ENCODE assay signal across 14 cellular contexts in the genomic region with DNA sequence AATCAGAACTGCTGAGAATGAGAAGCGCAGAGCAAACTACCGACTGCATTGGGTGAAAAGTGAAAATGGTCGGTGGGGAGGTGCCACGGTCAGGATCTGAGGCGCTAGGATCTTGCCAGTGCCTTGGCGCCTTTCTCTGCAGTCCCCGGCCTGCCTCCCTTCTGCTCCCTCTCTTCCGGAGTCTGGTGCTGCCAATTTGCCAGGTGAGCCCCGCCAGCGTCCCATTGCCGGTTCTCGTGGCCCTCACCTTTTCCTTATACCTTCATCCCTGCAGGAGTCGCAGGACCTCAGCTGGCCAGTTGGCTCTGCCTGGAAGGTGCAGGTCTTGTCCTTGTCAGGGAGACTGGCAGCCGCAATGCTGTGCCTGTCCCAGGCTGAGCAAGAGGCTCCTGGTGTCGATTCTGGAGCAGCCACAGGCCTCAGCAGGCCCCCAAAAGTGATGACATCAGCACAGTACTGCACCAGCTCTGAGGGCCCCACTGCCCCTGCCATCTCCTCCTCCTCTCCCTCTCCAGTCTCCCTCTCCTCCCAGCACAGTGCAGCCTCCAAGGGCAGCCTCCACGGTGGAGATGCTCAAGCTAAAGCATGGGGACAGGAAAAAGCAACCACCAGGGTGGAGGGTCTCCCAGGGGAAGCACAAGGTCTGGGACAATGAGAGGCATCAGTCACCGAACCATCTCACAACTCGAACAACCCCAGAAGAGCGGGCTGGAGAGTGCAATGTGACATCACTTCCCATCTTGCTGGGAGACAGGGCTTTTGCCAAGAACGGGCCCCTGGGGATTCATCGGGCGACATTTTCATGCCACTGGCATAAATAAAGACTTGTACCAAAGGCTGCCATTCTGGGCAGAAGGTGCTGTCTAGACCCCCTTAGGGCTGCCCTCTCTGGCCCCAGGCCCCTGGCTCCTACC. TPM values are rescaled to one million over a fixed set of nuclear protein-coding genes. Genes with fewer than 3 reads are reported as not detected.
DNase-seq lines count a peak whose midpoint lies in the region; ATAC-seq, FAIRE-seq and TF ChIP-seq lines count a peak whose summit lies in the region.
"Had no signal": no experiment of that assay in that cellular context is flagged by ENCODE, and none has a peak within 500 bp of the region (broad histone marks: within the 10 kb centered on the region; RNA-seq: fewer than 3 reads in every experiment).

No MANE protein-coding gene starts in this region.

- TF ChIP-seq EP300 in A549 (IDR thresholded peaks at IDR 0.05) (no peak), GM12878 (IDR thresholded peaks at IDR 0.05; ENCODE audit: borderline replicate concordance in 1 of 2, control insufficient read depth in 1 of 2, low read depth in 2 of 2, low read length in 2 of 2) (no peak)

- H3K9me3 ChIP-seq in A549: no peaks in the 10 kb centered on the region
- no peaks in the 10 kb centered on the region for H3K9me3 ChIP-seq in GM12878 (replicated peaks; ENCODE audit: control insufficient read depth, insufficient read depth, low read length)
- no peaks in the 10 kb centered on the region for H3K9me3 ChIP-seq in CD8-positive, alpha-beta memory T cell (ENCODE audit: low read length)

- WGBS in A549 (ENCODE audit: missing lambda C conversion rate): 83% methylated on average over 22 of the region's 22 CpGs
- 72% methylated on average over 22 of the region's 22 CpGs for WGBS in GM12878 (ENCODE audit: insufficient coverage, insufficient replicate concordance, low lambda C conversion rate, missing lambda C conversion rate)

- intact Hi-C loops in GM12878 (cut with micrococcal nuclease; ENCODE audit: unreplicated experiment): loop anchor here (5.0 kb wide), 1 partner anchor 190 kb away; no protein-coding TSS in a partner anchor

- H3K27ac ChIP-seq in A549 (peak overlapping the region in 1 of 2 experiments; percentile 81; a peak in 2 of 6 replicates), GM12878 (ENCODE audit: control insufficient read depth, insufficient read depth) (no peak overlapping the region)
- H3K27ac ChIP-seq in CD8-positive, alpha-beta memory T cell (ENCODE audit: low read depth, low read length): no peak overlapping the region

- peaks cover 75% of the 10 kb centered on the region for H3K27me3 Mint-ChIP-seq in nephron progenitor cell (ENCODE audit: low read depth, poor library complexity)
- peaks cover 33 to 73% of the 10 kb centered on the region in 2 donors for H3K27me3 Mint-ChIP-seq in CD8-positive, alpha-beta memory T cell

- H3K4me1 ChIP-seq in A549 (peaks cover 29% of the 10 kb centered on the region), GM12878 (ENCODE audit: control insufficient read depth, insufficient read depth, low read length) (peaks cover 57% of the 10 kb centered on the region)
- H3K4me1 ChIP-seq in CD8-positive, alpha-beta memory T cell (ENCODE audit: insufficient read depth, low read length): peaks cover 12% of the 10 kb centered on the region

- H3K36me3 ChIP-seq in GM12878 (ENCODE audit: control insufficient read depth in 2 of 2, insufficient read depth in 2 of 2, low read length in 1 of 2): no peaks in the 10 kb centered on the region
- no peaks in the 10 kb centered on the region for H3K36me3 ChIP-seq in CD8-positive, alpha-beta memory T cell (ENCODE audit: insufficient read depth, low read length)

- RAD21 ChIA-PET in GM12878 (lab: Charles Lee; ENCODE audit: unreplicated experiment): interaction anchor here (1.2 to 5.6 kb wide), 13 partner anchors 17 to 96 kb away, joined by 3 to 59 read pairs (median 5); a partner anchor contains a TSS

- DNase-seq in A549 (ENCODE audit: low read depth in 1 of 2, low spot score in 1 of 2) (no peak), DMS153 treated with DMSO at 0.1 percent for 48 hours (lab: John Stamatoyannopoulos, UW; ENCODE audit: unreplicated experiment) (peak; percentile 39), GM12878 (ENCODE audit: low read depth, low spot score) (no peak), nephron progenitor cell (no peak), retina (no peak), NCI-H2081 (lab: John Stamatoyannopoulos, UW) (no peak), GM13977 (ENCODE audit: low spot score) (no peak)
- DNase-seq in CD8-positive, alpha-beta memory T cell: no peak

- H3K27me3 ChIP-seq in GM12878 (replicated peaks in 1 of 2; ENCODE audit: control insufficient read depth in 2 of 2, insufficient read depth in 2 of 2, low read length in 1 of 2): peaks cover 0 to 29% of the 10 kb centered on the region in 2 experiments; a peak in 3 of 4 replicates
- H3K27me3 ChIP-seq in CD8-positive, alpha-beta memory T cell (ENCODE audit: insufficient read depth, low read length, poor library complexity, severe bottlenecking): peaks cover 32% of the 10 kb centered on the region

- no peak for TF ChIP-seq RAD21 in A549 (conservative IDR thresholded peaks at IDR 0.05 in 1 of 2, IDR thresholded peaks at IDR 0.05 in 1 of 2)
- no peak for TF ChIP-seq RAD21 in GM12878 (IDR thresholded peaks at IDR 0.05; ENCODE audit: insufficient read depth, low read depth, low read length)

- H3K4me1 Mint-ChIP-seq in nephron progenitor cell: peaks cover 61% of the 10 kb centered on the region
- peaks cover 18 to 33% (median 23%) of the 10 kb centered on the region in 3 donors for H3K4me1 Mint-ChIP-seq in CD8-positive, alpha-beta memory T cell

- CTCF ChIA-PET in A549 (lab: Yijun Ruan, JAX) (interaction anchor here (0.6 to 5.2 kb wide), 24 partner anchors 10 to 325 kb away, joined by 3 to 38 read pairs (median 4); a partner anchor contains a TSS), GM12878 (lab: Yijun Ruan, JAX) (interaction anchor here (0.7 to 6.6 kb wide), 25 partner anchors 9 to 345 kb away, joined by 3 to 117 read pairs (median 6); a partner anchor contains a TSS)
- CTCF ChIA-PET in CD8-positive, alpha-beta memory T cell (lab: Charles Lee): interaction anchor here (0.9 to 2.0 kb wide), 3 partner anchors 14 to 87 kb away, joined by 3 to 13 read pairs (median 3); no protein-coding TSS in a partner anchor

- H3K4me3 ChIP-seq in A549: no peak overlapping the region
- no peak overlapping the region for H3K4me3 ChIP-seq in GM12878
- no peak overlapping the region for H3K4me3 ChIP-seq in CD8-positive, alpha-beta memory T cell (ENCODE audit: low read length)

- no peaks in the 10 kb centered on the region for H3K9me3 Mint-ChIP-seq in nephron progenitor cell
- H3K9me3 Mint-ChIP-seq in CD8-positive, alpha-beta memory T cell: no peaks in the 10 kb centered on the region
- H3K9me3 Mint-ChIP-seq: activated naive CD8-positive, alpha-beta T cell treated with anti-CD3 and anti-CD28 coated beads for 36 hours; activated T-cell treated with anti-CD3 and anti-CD28 coated beads, Interleukin-2, amount 50 U/mL, for 24 hours; central memory CD8-positive, alpha-beta T cell; naive B cell had no signal

- H3K4me2 ChIP-seq in A549 (no peak overlapping the region), GM12878 (ENCODE audit: control insufficient read depth, insufficient read depth) (0 out of 2 replicates have a peak overlapping the region, but pooled peaks have one; percentile 8)

- no peak overlapping the region for H3K9ac ChIP-seq in GM12878 (ENCODE audit: control insufficient read depth, insufficient read depth, low read length)

- TF ChIP-seq CTCF in A549 (IDR thresholded peaks at IDR 0.05) (no peak), GM12878 (IDR thresholded peaks at IDR 0.05 in 2 of 3, conservative IDR thresholded peaks at IDR 0.05 in 1 of 3; ENCODE audit: control insufficient read depth in 2 of 3, extremely low read depth in 1 of 3, insufficient read depth in 1 of 3, low read depth in 3 of 3, low read length in 3 of 3) (no peak), nephron progenitor cell (IDR thresholded peaks at IDR 0.05) (no peak), GM13977 (IDR thresholded peaks at IDR 0.05; ENCODE audit: extremely low read depth, insufficient read depth, missing control alignments) (no peak)

- no peak overlapping the region for H3K27ac Mint-ChIP-seq in nephron progenitor cell
- H3K27ac Mint-ChIP-seq in CD8-positive, alpha-beta memory T cell: no peak overlapping the region
- H3K27ac Mint-ChIP-seq: activated naive CD8-positive, alpha-beta T cell treated with anti-CD3 and anti-CD28 coated beads for 36 hours; activated T-cell treated with anti-CD3 and anti-CD28 coated beads, Interleukin-2, amount 50 U/mL, for 24 hours; progenitor cell of endocrine pancreas had no signal

- SMC1A ChIA-PET in GM12878 (lab: Charles Lee; ENCODE audit: uncharacterized antibody, unreplicated experiment): interaction anchor here (0.8 to 3.8 kb wide), 14 partner anchors 18 to 233 kb away, joined by 3 to 43 read pairs (median 6); a partner anchor contains a TSS

- ATAC-seq in A549 (no peak), GM12878 (no peak)

- H3K36me3 Mint-ChIP-seq in nephron progenitor cell (ENCODE audit: low read depth): no peaks in the 10 kb centered on the region
- no peaks in the 10 kb centered on the region for H3K36me3 Mint-ChIP-seq in CD8-positive, alpha-beta memory T cell
- H3K36me3 Mint-ChIP-seq: activated naive CD8-positive, alpha-beta T cell treated with anti-CD3 and anti-CD28 coated beads for 36 hours; naive B cell had no signal

- H3K79me2 ChIP-seq in GM12878 (ENCODE audit: control insufficient read depth, insufficient read depth, low read length): no peaks in the 10 kb centered on the region

- peak overlapping the region; percentile 38 for H3K4me3 Mint-ChIP-seq in nephron progenitor cell
- no peak overlapping the region for H3K4me3 Mint-ChIP-seq in CD8-positive, alpha-beta memory T cell
- H3K4me3 Mint-ChIP-seq: activated naive CD8-positive, alpha-beta T cell treated with anti-CD3 and anti-CD28 coated beads for 36 hours; activated T-cell treated with anti-CD3 and anti-CD28 coated beads, Interleukin-2, amount 50 U/mL, for 24 hours; central memory CD8-positive, alpha-beta T cell had no signal

- no peaks in the 10 kb centered on the region for H4K20me1 ChIP-seq in GM12878 (ENCODE audit: control insufficient read depth, insufficient read depth)

- in situ Hi-C loops in GM12878 (cut with MboI) (loop anchor here (5.0 kb wide), 1 partner anchor 85 kb away; no protein-coding TSS in a partner anchor), GM13977 (cut with MboI; ENCODE audit: low pct_unique_long_range_greater_than_20kb, low sequenced_read_pairs, unreplicated experiment) (loop anchor here (10.0 kb wide), 2 partner anchors 53 to 83 kb away; no protein-coding TSS in a partner anchor)

- TF ChIP-seq POLR2A in A549 (IDR thresholded peaks at IDR 0.05; ENCODE audit: low read length) (no peak), GM12878 (IDR thresholded peaks at IDR 0.05; ENCODE audit: low read depth, low read length) (no peak)

- no TSS peak for BruUV-seq in GM12878 (replicated peaks; lab: Mats Ljungman, UMichigan)

- no peak for FAIRE-seq in A549 (lab: Jason Lieb, UNC)
- FAIRE-seq in GM12878 (lab: Jason Lieb, UNC): no peak
- FAIRE-seq: TTC549 had no signal

- no peak overlapping the region for H2AFZ ChIP-seq in GM12878 (ENCODE audit: control insufficient read depth, low read depth, low read length)

- POLR2A ChIA-PET in A549 (lab: Yijun Ruan, JAX): no interaction called here
- POLR2A ChIA-PET in GM12878 (lab: Charles Lee): interaction anchor here (0.6 to 2.3 kb wide), 2 partner anchors 87 to 1016 kb away, joined by 4 to 6 read pairs; no protein-coding TSS in a partner anchor
- POLR2A ChIA-PET in CD8-positive, alpha-beta memory T cell (lab: Charles Lee): no interaction called here

RNA-seq across cellular contexts. Expression of a gene that starts 37.1 kb away (rescaled TPM):
- polyA plus RNA-seq in A549 (2011; rRNA removed): 7.9 and 9.8 TPM in 2 replicates
- 3.7 and 6.0 TPM in 2 replicates for polyA plus RNA-seq in A549 (2012; cell fraction: cytosol; rRNA removed)
- polyA plus RNA-seq in A549 (2012; cell fraction: nucleus; rRNA removed): 12.0 and 12.4 TPM in 2 replicates
- 4.6 to 6.4 TPM (median 6.0 TPM) in 3 replicates for polyA plus RNA-seq in A549 (2017; fragmentation: RNase III; extraction: RNeasy Plus Mini Kit Qiagen cat#74134 plus additional on column Dnase treatment)
- 8.7 and 10.4 TPM in 2 replicates for polyA minus RNA-seq in A549 (2011; rRNA and poly(A)+ RNA removed)
- total RNA-seq in GM12878 (2013; cell fraction: nucleolus; rRNA removed): 14.4 and 15.0 TPM in 2 replicates
- total RNA-seq in GM12878 (2014; rRNA removed): 9.7 and 10.4 TPM in 2 replicates
- 8.1 and 9.4 TPM in 2 replicates for total RNA-seq in GM12878 (2014; rRNA removed; fragmentation: Illumina TruSeq; extraction: Trizol)
- total RNA-seq in GM12878 (2021): 20.7 TPM in 2 replicates
- polyA plus RNA-seq in GM12878 (2011; ENCODE audit: low read depth): 4.9 TPM
- 3.9 and 4.9 TPM in 2 replicates for polyA plus RNA-seq in GM12878 (2011; rRNA removed)
- polyA plus RNA-seq in GM12878 (2011; cell fraction: cytosol; rRNA removed): 6.3 and 6.4 TPM in 2 replicates
- polyA plus RNA-seq in GM12878 (2011; cell fraction: nucleus; rRNA removed): 7.7 and 10.0 TPM in 2 replicates
- 7.3 and 7.7 TPM in 2 replicates for polyA plus RNA-seq in GM12878 (2012)
- 9.9 and 10.1 TPM in 2 replicates for polyA plus RNA-seq in GM12878 (2014; fragmentation: Illumina TruSeq; extraction: Trizol)
- polyA plus RNA-seq in GM12878 (2014; fragmentation: Nextera tagmentation; extraction: Ambion mirVana): 1 to 10 TPM; 1.2 to 1.4 TPM
- polyA plus RNA-seq in GM12878 (2014; rRNA removed): 12.1 and 13.1 TPM in 2 replicates
- 1 to 10 TPM; 5.9 to 6.0 TPM for polyA plus RNA-seq in GM12878 (2016; fragmentation: Nextera tagmentation; extraction: Ambion mirVana)
- 4.8 and 10.9 TPM in 2 replicates for polyA minus RNA-seq in GM12878 (2011; rRNA and poly(A)+ RNA removed)
- 5.1 and 5.9 TPM in 2 replicates for polyA minus RNA-seq in GM12878 (2011; cell fraction: cytosol; rRNA and poly(A)+ RNA removed)
- 2.2 and 3.4 TPM in 2 replicates for polyA minus RNA-seq in GM12878 (2011; cell fraction: nucleus; rRNA and poly(A)+ RNA removed)
- 1 to 10 TPM; 7.8 to 7.9 TPM for total RNA-seq in CD8-positive, alpha-beta memory T cell
- 11.6 TPM for polyA plus RNA-seq in CD8-positive, alpha-beta memory T cell
